ENCODE assay signal across 25 cellular contexts in the genomic region with DNA sequence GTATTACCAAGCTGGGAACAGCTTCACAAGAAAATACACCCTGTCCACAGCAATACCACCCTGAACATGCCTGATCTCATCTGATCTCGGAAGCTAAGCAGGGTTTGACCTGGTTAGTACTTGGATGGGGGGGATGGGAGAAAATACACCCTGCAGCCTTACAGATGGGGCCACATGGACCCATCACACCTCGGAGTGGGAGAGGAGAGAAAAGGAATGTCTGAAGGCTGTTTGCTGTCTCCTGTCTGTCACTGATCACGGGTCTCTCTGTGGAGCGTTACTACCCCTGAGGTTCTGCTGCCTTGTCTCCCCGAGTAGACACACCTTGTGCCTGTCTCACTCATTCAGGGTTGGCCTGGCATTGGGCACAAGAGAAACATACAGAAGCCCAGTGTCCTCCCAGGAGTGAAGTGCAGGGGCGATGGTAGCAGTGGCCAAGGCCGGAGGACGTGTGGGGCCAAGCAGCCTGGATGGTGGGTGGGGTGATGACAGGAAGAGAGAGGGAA. TPM values are rescaled to one million over a fixed set of nuclear protein-coding genes. Genes with fewer than 3 reads are reported as not detected.
"Had no signal": no experiment of that assay in that cellular context is flagged by ENCODE, and none has a peak within 500 bp of the region (broad histone marks: within the 10 kb centered on the region; RNA-seq: fewer than 3 reads in every experiment).

No MANE protein-coding gene starts in this region.

- DNase-seq: activated CD4-positive, alpha-beta T cell treated with anti-CD3 and anti-CD28 coated beads for 1 hour; activated CD4-positive, alpha-beta T cell treated with anti-CD3 and anti-CD28 coated beads, Interleukin-2, amount 10 ng/mL, durations not matched to agents 24 days and 14 days; activated CD4-positive, alpha-beta T cell treated with anti-CD3 and anti-CD28 coated beads, Interleukin-2, amount 50 U/mL, for 48 hours; activated CD8-positive, alpha-beta memory T cell treated with anti-CD3 and anti-CD28 coated beads, Interleukin-2, amount 10 ng/mL, durations not matched to agents 7 days and 5 days; activated effector memory CD4-positive, alpha-beta T cell treated with Interleukin-2 at 50 U/mL for 16 hours; activated naive CD4-positive, alpha-beta T cell; activated naive CD8-positive, alpha-beta T cell treated with anti-CD3 and anti-CD28 coated beads, Interleukin-2, amount 50 U/mL, for 24 hours; activated T-cell treated with anti-CD3 and anti-CD28 coated beads, Interleukin-2, amount 50 U/mL, for 24 hours; amniotic stem cell; body of pancreas; NCI-H1105 treated with DMSO at 0.1 percent for 48 hours; NCI-H1436 treated with DMSO at 0.1 percent for 48 hours; NCI-H187; NCI-H2081; NCI-H446; NCI-H524; PC-3; SHP77 had no signal

- H3K9me3 Mint-ChIP-seq: activated CD4-positive, alpha-beta T cell treated with anti-CD3 and anti-CD28 coated beads, Interleukin-2, amount 10 ng/mL, durations not matched to agents 24 days and 14 days; activated naive CD8-positive, alpha-beta T cell treated with anti-CD3 and anti-CD28 coated beads, Interleukin-2, amount 50 U/mL, for 24 hours; activated T-cell treated with anti-CD3 and anti-CD28 coated beads, Interleukin-2, amount 50 U/mL, for 24 hours; activated T-helper 1 cell treated with anti-CD3 and anti-CD28 coated beads, Interleukin-12 subunit alpha, Interleukin-12 subunit beta, Interleukin-2, Interleukin-4 antibody, amounts not matched to agents 30 ng/mL and 10 ng/mL and 1 ng/mL, durations not matched to agents 14 hours and 24 hours and 36 hours; T-helper 1 cell treated with Interleukin-12 subunit alpha and Interleukin-12 subunit beta and Interleukin-4 antibody, amounts not matched to agents 30 μg/mL and 1 μg/mL, for 36 hours had no signal

- H3K27ac ChIP-seq: ascending aorta, body of pancreas, SJSA1 had no signal

- H3K4me3 ChIP-seq: ascending aorta, body of pancreas, SJSA1 had no signal

- H3K36me3 ChIP-seq: ascending aorta, SJSA1 had no signal

- H3K9me3 ChIP-seq: ascending aorta, body of pancreas, SJSA1 had no signal

- ATAC-seq: activated CD8-positive, alpha-beta memory T cell treated with anti-CD3 and anti-CD28 coated beads, Interleukin-2, amount 10 ng/mL, durations not matched to agents 7 days and 5 days; activated naive CD4-positive, alpha-beta T cell treated with anti-CD3 and anti-CD28 coated beads, Interleukin-2, amount 50 U/mL, for 72 hours; activated naive CD8-positive, alpha-beta T cell treated with anti-CD3 and anti-CD28 coated beads, Interleukin-2, amount 50 U/mL, for 24 hours; body of pancreas; PC-3; WTC11 had no signal

- H3K27me3 Mint-ChIP-seq: activated CD4-positive, alpha-beta T cell treated with anti-CD3 and anti-CD28 coated beads, Interleukin-2, amount 10 ng/mL, durations not matched to agents 24 days and 14 days; activated naive CD8-positive, alpha-beta T cell treated with anti-CD3 and anti-CD28 coated beads, Interleukin-2, amount 50 U/mL, for 24 hours; activated T-cell treated with anti-CD3 and anti-CD28 coated beads, Interleukin-2, amount 50 U/mL, for 24 hours had no signal

- H3K4me3 Mint-ChIP-seq: activated CD4-positive, alpha-beta T cell treated with anti-CD3 and anti-CD28 coated beads, Interleukin-2, amount 10 ng/mL, durations not matched to agents 24 days and 14 days; activated CD8-positive, alpha-beta memory T cell treated with anti-CD3 and anti-CD28 coated beads, Interleukin-2, amount 10 ng/mL, durations not matched to agents 7 days and 5 days; activated naive CD8-positive, alpha-beta T cell treated with anti-CD3 and anti-CD28 coated beads, Interleukin-2, amount 50 U/mL, for 24 hours; activated T-cell treated with anti-CD3 and anti-CD28 coated beads, Interleukin-2, amount 50 U/mL, for 24 hours; activated T-helper 1 cell treated with anti-CD3 and anti-CD28 coated beads, Interleukin-12 subunit alpha, Interleukin-12 subunit beta, Interleukin-2, Interleukin-4 antibody, amounts not matched to agents 30 ng/mL and 10 ng/mL and 1 ng/mL, durations not matched to agents 14 hours and 24 hours and 36 hours; T-helper 1 cell treated with Interleukin-12 subunit alpha and Interleukin-12 subunit beta and Interleukin-4 antibody, amounts not matched to agents 30 μg/mL and 1 μg/mL, for 36 hours; WTC11 had no signal

- H3K36me3 Mint-ChIP-seq: activated CD8-positive, alpha-beta memory T cell treated with anti-CD3 and anti-CD28 coated beads, Interleukin-2, amount 10 ng/mL, durations not matched to agents 7 days and 5 days; activated naive CD4-positive, alpha-beta T cell treated with anti-CD3 and anti-CD28 coated beads, Interleukin-2, amount 50 U/mL, for 72 hours had no signal

- H3K4me1 Mint-ChIP-seq: activated CD4-positive, alpha-beta T cell treated with anti-CD3 and anti-CD28 coated beads, Interleukin-2, amount 10 ng/mL, durations not matched to agents 24 days and 14 days; activated CD8-positive, alpha-beta memory T cell treated with anti-CD3 and anti-CD28 coated beads, Interleukin-2, amount 10 ng/mL, durations not matched to agents 7 days and 5 days; activated naive CD8-positive, alpha-beta T cell treated with anti-CD3 and anti-CD28 coated beads, Interleukin-2, amount 50 U/mL, for 24 hours had no signal

- H3K27ac Mint-ChIP-seq: activated CD4-positive, alpha-beta T cell treated with anti-CD3 and anti-CD28 coated beads, Interleukin-2, amount 10 ng/mL, durations not matched to agents 24 days and 14 days; activated CD8-positive, alpha-beta memory T cell treated with anti-CD3 and anti-CD28 coated beads, Interleukin-2, amount 10 ng/mL, durations not matched to agents 7 days and 5 days; activated naive CD4-positive, alpha-beta T cell treated with anti-CD3 and anti-CD28 coated beads, Interleukin-2, amount 50 U/mL, for 72 hours; activated naive CD8-positive, alpha-beta T cell treated with anti-CD3 and anti-CD28 coated beads, Interleukin-2, amount 50 U/mL, for 24 hours; activated T-cell treated with anti-CD3 and anti-CD28 coated beads, Interleukin-2, amount 50 U/mL, for 24 hours; activated T-helper 1 cell treated with anti-CD3 and anti-CD28 coated beads, Interleukin-12 subunit alpha, Interleukin-12 subunit beta, Interleukin-2, Interleukin-4 antibody, amounts not matched to agents 30 ng/mL and 10 ng/mL and 1 ng/mL, durations not matched to agents 14 hours and 24 hours and 36 hours; T-helper 1 cell treated with Interleukin-12 subunit alpha and Interleukin-12 subunit beta and Interleukin-4 antibody, amounts not matched to agents 30 μg/mL and 1 μg/mL, for 36 hours; WTC11 had no signal

- H3K27me3 ChIP-seq: ascending aorta, body of pancreas had no signal

- H3K4me1 ChIP-seq: ascending aorta, body of pancreas had no signal

RNA-seq across cellular contexts. Expression of a gene that starts 48.0 kb away (rescaled TPM):
- total RNA-seq: activated CD4-positive, alpha-beta T cell treated with anti-CD3 and anti-CD28 coated beads, Interleukin-2, amount 10 ng/mL, durations not matched to agents 24 days and 14 days; activated CD8-positive, alpha-beta memory T cell treated with anti-CD3 and anti-CD28 coated beads, Interleukin-2, amount 10 ng/mL, durations not matched to agents 7 days and 5 days; activated naive CD4-positive, alpha-beta T cell treated with anti-CD3 and anti-CD28 coated beads, Interleukin-2, amount 50 U/mL, for 72 hours; activated T-helper 1 cell treated with anti-CD3 and anti-CD28 coated beads, Interleukin-12 subunit alpha, Interleukin-12 subunit beta, Interleukin-2, Interleukin-4 antibody, amounts not matched to agents 30 ng/mL and 10 ng/mL and 1 ng/mL, durations not matched to agents 14 hours and 24 hours and 36 hours; ascending aorta; body of pancreas; bronchial epithelial cell; PC-3; SJSA1; WTC11 had no signal
